7 cellular contexts compared by ENCODE assay signal in genomic region chr2:70085711-70086277, GRCh38. TPM values are rescaled to one million over a fixed set of nuclear protein-coding genes. Genes with fewer than 3 reads are reported as not detected.
DNase-seq lines count a peak whose midpoint lies in the region; ATAC-seq, FAIRE-seq and TF ChIP-seq lines count a peak whose summit lies in the region.

No MANE protein-coding gene starts in this region.

- dilution Hi-C loops in endothelial cell of umbilical vein (cut with MboI; ENCODE audit: extremely low pct_ligation_motif_present, low sequenced_read_pairs), result no loop called here

- intact Hi-C loops in endothelial cell of umbilical vein (cut with micrococcal nuclease), result loop anchor here (1.0 to 5.0 kb wide), 5 partner anchors 47 to 207 kb away; partner anchors contain the start of genes C2orf42, SNRPG and TIA1

- DNase-seq in GM23338 (ENCODE audit: low spot score), result peak; percentile 34
- peak; percentile 28 for DNase-seq in RPMI7951 (ENCODE audit: low read depth)
- DNase-seq in endothelial cell of umbilical vein (ENCODE audit: low read depth, low spot score), result peak; percentile 51
- DNase-seq in stimulated activated CD4-positive, alpha-beta T cell treated with anti-CD3 and anti-CD28 coated beads, Interleukin-1b, Interleukin-23, amount 100 ng/mL, for 48 hours, result no peak
- no peak for DNase-seq in NCI-H187 (lab: John Stamatoyannopoulos, UW)

- 0 out of 2 replicates have a peak, but pooled peaks cover 5% of the 10 kb centered on the region for H4K20me1 ChIP-seq in GM23338 (replicated peaks; ENCODE audit: insufficient read depth)
- H4K20me1 ChIP-seq in endothelial cell of umbilical vein (replicated peaks; ENCODE audit: control insufficient read depth, extremely low read depth, insufficient read depth, low read length), result no peaks in the 10 kb centered on the region

- TF ChIP-seq CTCF in GM23338 (conservative IDR thresholded peaks at IDR 0.05; ENCODE audit: low read depth in 2 of 2) (no peak), endothelial cell of umbilical vein (IDR thresholded peaks at IDR 0.05; ENCODE audit: extremely low read depth in 1 of 2, insufficient read depth in 1 of 2, low read depth in 1 of 2, low read length in 2 of 2) (no peak), parathyroid adenoma (IDR thresholded peaks at IDR 0.05) (no peak)

- no peak for FAIRE-seq in endothelial cell of umbilical vein (lab: Jason Lieb, UNC)

- peak overlapping the region; percentile 97 for H3K4me3 Mint-ChIP-seq in GM23338

- H3K36me3 Mint-ChIP-seq in GM23338 (ENCODE audit: low read depth), result peaks cover 63% of the 10 kb centered on the region

- H3K9me3 Mint-ChIP-seq in GM23338, result peaks cover 11% of the 10 kb centered on the region

- peaks cover 43% of the 10 kb centered on the region for H3K27me3 Mint-ChIP-seq in GM23338 (ENCODE audit: insufficient read depth, low read depth, poor library complexity)

- H3K4me1 ChIP-seq in GM23338 (ENCODE audit: insufficient read depth) (peaks cover 23% of the 10 kb centered on the region), endothelial cell of umbilical vein (ENCODE audit: control insufficient read depth, extremely low read depth, insufficient read depth, low read length) (peaks cover 29% of the 10 kb centered on the region), parathyroid adenoma (peaks cover 22% of the 10 kb centered on the region)

- peaks cover 33% of the 10 kb centered on the region for H3F3A ChIP-seq in GM23338 (replicated peaks; ENCODE audit: low read depth)

- H3K9me2 ChIP-seq in GM23338 (ENCODE audit: insufficient read depth), result no peaks in the 10 kb centered on the region

- TF ChIP-seq POLR2A in endothelial cell of umbilical vein (IDR thresholded peaks at IDR 0.05; ENCODE audit: low read depth, low read length), result no peak

- peak overlapping the region; percentile 64 for H3K4me2 ChIP-seq in GM23338
- peak overlapping the region; percentile 81 for H3K4me2 ChIP-seq in endothelial cell of umbilical vein (ENCODE audit: insufficient read depth, low read length)
- H3K4me2 ChIP-seq in parathyroid adenoma (ENCODE audit: low read length), result peak overlapping the region; percentile 100

- POLR2A ChIA-PET in endothelial cell of umbilical vein (lab: Charles Lee), result interaction anchor here (2.4 kb wide), 1 partner anchor 57 kb away, joined by 8 read pairs; no protein-coding TSS in a partner anchor

- peak overlapping the region; percentile 85 for H3K4me3 ChIP-seq in GM23338
- H3K4me3 ChIP-seq in endothelial cell of umbilical vein (replicated peaks in 1 of 3; ENCODE audit: insufficient read depth in 1 of 3, low read depth in 1 of 3, low read length in 3 of 3), result peak overlapping the region in 2 of 3 experiments; percentile 24 to 91
- H3K4me3 ChIP-seq in parathyroid adenoma (ENCODE audit: low read depth, low read length), result peak overlapping the region; percentile 100

- H3K9me1 ChIP-seq in endothelial cell of umbilical vein (replicated peaks; ENCODE audit: control insufficient read depth, extremely low read depth, insufficient read depth, low read length), result no peaks in the 10 kb centered on the region

- H2AFZ ChIP-seq in GM23338, result no peak overlapping the region
- H2AFZ ChIP-seq in endothelial cell of umbilical vein (ENCODE audit: low read depth, low read length), result peak overlapping the region; percentile 83
- H2AFZ ChIP-seq in parathyroid adenoma, result peak overlapping the region; percentile 93

- BruUV-seq in endothelial cell of umbilical vein (replicated peaks; lab: Mats Ljungman, UMichigan), result TSS peak; percentile 46

- H3K36me3 ChIP-seq in GM23338 (ENCODE audit: insufficient read depth) (peaks cover 17% of the 10 kb centered on the region; the same call in 1 of the 2 replicates), endothelial cell of umbilical vein (ENCODE audit: control insufficient read depth in 2 of 2, extremely low read depth in 1 of 2, insufficient read depth in 2 of 2, low read length in 2 of 2) (peaks cover 5 to 14% of the 10 kb centered on the region in 2 experiments), parathyroid adenoma (ENCODE audit: control insufficient read depth, insufficient read depth, low read length) (peaks cover 2% of the 10 kb centered on the region)

- CTCF ChIA-PET in endothelial cell of umbilical vein (lab: Charles Lee), result interaction anchor here (0.6 to 3.8 kb wide), 5 partner anchors 14 to 171 kb away, joined by 3 to 22 read pairs (median 4); no protein-coding TSS in a partner anchor

- H3K9ac ChIP-seq in endothelial cell of umbilical vein (replicated peaks; ENCODE audit: extremely low read depth, insufficient read depth, low read length) (peak overlapping the region; percentile 99), parathyroid adenoma (peak overlapping the region; percentile 69)

- ATAC-seq in GM23338 (no peak), GM21576 (IDR thresholded peaks at IDR 0.05; ENCODE audit: unreplicated experiment) (no peak)

- H3K79me2 ChIP-seq in GM23338 (replicated peaks; ENCODE audit: insufficient read depth), result peaks cover 31% of the 10 kb centered on the region
- H3K79me2 ChIP-seq in endothelial cell of umbilical vein (ENCODE audit: control insufficient read depth, insufficient read depth, low read length), result peaks cover 27% of the 10 kb centered on the region
- peaks cover 6% of the 10 kb centered on the region for H3K79me2 ChIP-seq in parathyroid adenoma

- H3K9me3 ChIP-seq in endothelial cell of umbilical vein (replicated peaks; ENCODE audit: control insufficient read depth, insufficient read depth, low read length) (no peaks in the 10 kb centered on the region), parathyroid adenoma (ENCODE audit: control insufficient read depth, low read length) (no peaks in the 10 kb centered on the region)

- H3K27me3 ChIP-seq in GM23338 (ENCODE audit: insufficient read depth) (no peaks in the 10 kb centered on the region), endothelial cell of umbilical vein (ENCODE audit: control insufficient read depth in 2 of 2, insufficient read depth in 2 of 2, low read length in 2 of 2) (no peaks in the 10 kb centered on the region), parathyroid adenoma (ENCODE audit: control insufficient read depth, insufficient read depth, low read length) (no peaks in the 10 kb centered on the region)

- peak overlapping the region; percentile 99 for H3K27ac ChIP-seq in GM23338 (ENCODE audit: low read depth)
- peak overlapping the region; percentile 100 for H3K27ac ChIP-seq in endothelial cell of umbilical vein (ENCODE audit: insufficient read depth, low read depth, low read length)
- H3K27ac ChIP-seq in parathyroid adenoma, result peak overlapping the region; percentile 100

- H3K4me1 Mint-ChIP-seq in GM23338, result peaks cover 39% of the 10 kb centered on the region

- H3K27ac Mint-ChIP-seq in GM23338, result peak overlapping the region; percentile 100

TF ChIP-seq in GM23338, 12 proteins besides CTCF, POLR2A, EP300 and RAD21 (continues in another document):
- TF ChIP-seq EZH2 (IDR thresholded peaks at IDR 0.05; ENCODE audit: low read depth, unreplicated experiment), result no peak
- no peak for TF ChIP-seq ETS1 (IDR thresholded peaks at IDR 0.05)
- no peak for TF ChIP-seq EZH2phosphoT487 (IDR thresholded peaks at IDR 0.05; ENCODE audit: unreplicated experiment)
- TF ChIP-seq CREB1 (CRISPR knock-in tag; IDR thresholded peaks at IDR 0.05; ENCODE audit: low read depth), result no peak
- no peak for TF ChIP-seq POLR2AphosphoS5 (IDR thresholded peaks at IDR 0.05; ENCODE audit: low read depth)
- no peak for TF ChIP-seq JUNB (IDR thresholded peaks at IDR 0.05; ENCODE audit: unreplicated experiment)

TF ChIP-seq in endothelial cell of umbilical vein, 7 proteins besides CTCF, POLR2A, EP300 and RAD21:
- TF ChIP-seq JUN (IDR thresholded peaks at IDR 0.05; ENCODE audit: borderline replicate concordance, insufficient read depth, insufficient read length, low read depth), result no peak
- TF ChIP-seq POLR2AphosphoS5 (IDR thresholded peaks at IDR 0.05; ENCODE audit: insufficient read depth, low read depth, low read length), result no peak
- no peak for TF ChIP-seq EZH2 (IDR thresholded peaks at IDR 0.05; ENCODE audit: borderline replicate concordance, low read depth, low read length, severe bottlenecking)

RNA-seq across cellular contexts. Expression of gene PCBP1, which starts 1.5 kb away (rescaled TPM):
- total RNA-seq in GM23338 (2014; rRNA removed; shearing (Covaris generic)), result 212 and 254 TPM in 2 replicates
- polyA plus RNA-seq in GM23338 (2016; fragmentation: Nextera tagmentation; extraction: Ambion mirVana) (393 and 400 TPM in 2 replicates), endothelial cell of umbilical vein (181 and 196 TPM in 2 replicates)
- 46.0 and 46.7 TPM in 2 replicates for total RNA-seq in RPMI7951 (2014; rRNA removed; shearing (Covaris generic))
- total RNA-seq in endothelial cell of umbilical vein, result 342 and 360 TPM in 2 replicates
- polyA plus RNA-seq in endothelial cell of umbilical vein (2011; cell fraction: cytosol; rRNA removed), result 162 and 170 TPM in 2 replicates
- 77.1 and 86.7 TPM in 2 replicates for polyA plus RNA-seq in endothelial cell of umbilical vein (2011; cell fraction: nucleus; rRNA removed)
- 304 and 311 TPM in 2 replicates for polyA plus RNA-seq in endothelial cell of umbilical vein (2012)
- 98.7 and 112 TPM in 2 replicates for polyA minus RNA-seq in endothelial cell of umbilical vein
- polyA minus RNA-seq in endothelial cell of umbilical vein (2011; cell fraction: cytosol; rRNA and poly(A)+ RNA removed), result 89.6 TPM
- 37.1 and 39.4 TPM in 2 replicates for polyA minus RNA-seq in endothelial cell of umbilical vein (2011; cell fraction: nucleus; rRNA and poly(A)+ RNA removed)

Comparison
In these comparisons a context has a peak if more than half of its experiments do, and no peak if none do; other contexts are left out.
1. DNase-seq: peak in GM23338 (single experiment), RPMI7951 (single experiment) and endothelial cell of umbilical vein (single experiment); none in stimulated activated CD4-positive, alpha-beta T cell treated with anti-CD3 and anti-CD28 coated beads, Interleukin-1b, Interleukin-23, amount 100 ng/mL, for 48 hours (single experiment) and NCI-H187 (0 of 2).
2. Peak in every context shown above with its lines, with median percentiles within 50 percentile points of each other: H3K27ac ChIP-seq, H3K4me2 ChIP-seq and H3K4me3 ChIP-seq.